1 cellular context compared by ENCODE assay signal in genomic region chr7:116692599-116693308, GRCh38.
TF ChIP-seq lines count a peak whose summit lies in the region.

No MANE protein-coding gene starts in this region.

TF ChIP-seq in HEK293, 187 proteins besides CTCF, POLR2A, EP300 and RAD21 (continued from another document):
- TF ChIP-seq HIC1 (tag by site-specific recombination; IDR thresholded peaks at IDR 0.05), result no peak
